19 cellular contexts compared by ENCODE assay signal in genomic region chr4:111945014-111945413, GRCh38.
DNase-seq lines count a peak whose midpoint lies in the region; ATAC-seq and TF ChIP-seq lines count a peak whose summit lies in the region.
"Had no signal": no experiment of that assay in that cellular context is flagged by ENCODE, and none has a peak within 500 bp of the region (broad histone marks: within the 10 kb centered on the region; RNA-seq: fewer than 3 reads in every experiment).

No MANE protein-coding gene starts in this region.

- TF ChIP-seq EP300 in Ishikawa (IDR thresholded peaks at IDR 0.05; ENCODE audit: borderline replicate concordance) (no peak), SK-N-SH (IDR thresholded peaks at IDR 0.05; ENCODE audit: borderline replicate concordance in 1 of 2, low read depth in 1 of 2, low read length in 1 of 2) (no peak)

- CTCF ChIA-PET in SK-N-SH (lab: Yijun Ruan, JAX), result interaction anchor here (1.5 kb wide), 1 partner anchor 13 kb away, joined by 3 read pairs; no protein-coding TSS in a partner anchor

- DNase-seq in SK-N-SH (no peak), epithelial cell of esophagus (ENCODE audit: low read depth) (peak; percentile 34), myocyte (ENCODE audit: low read depth) (peak; percentile 55), upper lobe of right lung (no peak), thyroid gland (no peak)
- DNase-seq in central memory CD4-positive, alpha-beta T cell, result no peak
- DNase-seq: activated naive CD4-positive, alpha-beta T cell treated with anti-CD3 and anti-CD28 coated beads, Interleukin-2, amount 10 ng/mL, durations not matched to agents 7 days and 5 days; activated T-cell treated with anti-CD3 and anti-CD28 coated beads, Interleukin-2, amount 50 U/mL, for 72 hours; aorta; colonic mucosa; endodermal cell; kidney; MV-4-11; naive thymus-derived CD4-positive, alpha-beta T cell; NCI-H187 treated with DMSO at 0.1 percent for 48 hours; NK-92 treated with Interleukin-12 subunit alpha and Interleukin-12 subunit beta, amount 100 ng/mL, for 24 hours; right cardiac atrium had no signal

- intact Hi-C loops in upper lobe of right lung (cut with DNase I), result no loop called here
- intact Hi-C loops in thyroid gland (cut with DNase I), result no loop called here

- H2AFZ ChIP-seq in SK-N-SH (ENCODE audit: low read depth), result no peak overlapping the region

- H3K27me3 ChIP-seq in SK-N-SH (ENCODE audit: insufficient read depth) (no peaks in the 10 kb centered on the region), upper lobe of right lung (no peaks in the 10 kb centered on the region), thyroid gland (no peaks in the 10 kb centered on the region)
- H3K27me3 ChIP-seq: colonic mucosa had no signal

- ATAC-seq in HG03342 (IDR thresholded peaks at IDR 0.05; ENCODE audit: unreplicated experiment) (no peak), upper lobe of right lung (no peak)
- ATAC-seq: activated T-cell treated with anti-CD3 and anti-CD28 coated beads, Interleukin-2, amount 50 U/mL, for 72 hours; naive thymus-derived CD4-positive, alpha-beta T cell had no signal

- no peak overlapping the region for H3K9ac ChIP-seq in SK-N-SH

- H3F3A ChIP-seq in SK-N-SH (replicated peaks; ENCODE audit: insufficient read depth), result no peaks in the 10 kb centered on the region

- TF ChIP-seq POLR2A in thyroid gland (IDR thresholded peaks at IDR 0.05), result no peak

- no peak overlapping the region for H3K4me3 ChIP-seq in SK-N-SH (ENCODE audit: low read depth in 2 of 2, low read length in 1 of 2)
- no peak overlapping the region for H3K4me3 ChIP-seq in epithelial cell of esophagus (ENCODE audit: low read length)
- H3K4me3 ChIP-seq in upper lobe of right lung, result no peak overlapping the region
- no peak overlapping the region for H3K4me3 ChIP-seq in thyroid gland (replicated peaks in 1 of 3)
- H3K4me3 ChIP-seq: colonic mucosa had no signal

- TF ChIP-seq CTCF in SK-N-SH (IDR thresholded peaks at IDR 0.05) (no peak), epithelial cell of esophagus (IDR thresholded peaks at IDR 0.05; ENCODE audit: insufficient read depth, low read depth, low read length, missing control alignments) (no peak), upper lobe of right lung (IDR thresholded peaks at IDR 0.05) (no peak), thyroid gland (IDR thresholded peaks at IDR 0.05) (no peak)

- POLR2A ChIA-PET in SK-N-SH (lab: Yijun Ruan, JAX), result no interaction called here

- H3K4me2 ChIP-seq in SK-N-SH, result no peak overlapping the region

- TF ChIP-seq RAD21 in Ishikawa (IDR thresholded peaks at IDR 0.05; ENCODE audit: low read depth) (no peak), SK-N-SH (IDR thresholded peaks at IDR 0.05; ENCODE audit: low read length) (no peak)

- no peaks in the 10 kb centered on the region for H3K9me2 ChIP-seq in SK-N-SH

- H3K9me3 ChIP-seq in SK-N-SH, result no peaks in the 10 kb centered on the region
- H3K9me3 ChIP-seq in upper lobe of right lung, result no peaks in the 10 kb centered on the region
- no peaks in the 10 kb centered on the region for H3K9me3 ChIP-seq in thyroid gland
- H3K9me3 ChIP-seq: colonic mucosa had no signal

- 11% methylated on average over 1 of the region's 1 CpG for WGBS in SK-N-SH (ENCODE audit: low lambda C conversion rate)
- 59 to 68% methylated on average over 1 of the region's 1 CpG for WGBS in thyroid gland, 2 donors

- no peaks in the 10 kb centered on the region for H3K79me2 ChIP-seq in SK-N-SH (ENCODE audit: insufficient read depth)

- H3K36me3 ChIP-seq in SK-N-SH (replicated peaks in 1 of 2; ENCODE audit: control insufficient read depth in 1 of 2, insufficient read depth in 2 of 2, low read length in 1 of 2) (no peaks in the 10 kb centered on the region), upper lobe of right lung (no peaks in the 10 kb centered on the region), thyroid gland (no peaks in the 10 kb centered on the region)
- H3K36me3 ChIP-seq: colonic mucosa had no signal

- H3K27ac ChIP-seq in SK-N-SH (ENCODE audit: low read depth in 2 of 2, low read length in 1 of 2), result no peak overlapping the region
- H3K27ac ChIP-seq in upper lobe of right lung, result no peak overlapping the region
- H3K27ac ChIP-seq in thyroid gland, result no peak overlapping the region
- H3K27ac ChIP-seq: colonic mucosa had no signal

- no peaks in the 10 kb centered on the region for H3K4me1 ChIP-seq in SK-N-SH (ENCODE audit: control insufficient read depth in 1 of 2, insufficient read depth in 2 of 2, low read depth in 1 of 2, low read length in 1 of 2)
- no peaks in the 10 kb centered on the region for H3K4me1 ChIP-seq in upper lobe of right lung
- H3K4me1 ChIP-seq in thyroid gland, result no peaks in the 10 kb centered on the region
- H3K4me1 ChIP-seq: colonic mucosa had no signal

- H4K20me1 ChIP-seq in SK-N-SH (ENCODE audit: insufficient read depth), result no peaks in the 10 kb centered on the region

TF ChIP-seq in Ishikawa, 13 proteins besides CTCF, POLR2A, EP300 and RAD21:
- no peak for TF ChIP-seq FOXM1 (IDR thresholded peaks at IDR 0.05; ENCODE audit: borderline replicate concordance, low read depth)
- TF ChIP-seq REST (IDR thresholded peaks at IDR 0.05; ENCODE audit: low read depth), result peak; percentile 79
TF ChIP-seq in Ishikawa: peak in this region for 1.

TF ChIP-seq in SK-N-SH, 30 proteins besides CTCF, POLR2A, EP300 and RAD21:
- TF ChIP-seq GABPA (IDR thresholded peaks at IDR 0.05; ENCODE audit: low read depth) (no peak), POLR2AphosphoS5 (IDR thresholded peaks at IDR 0.05; ENCODE audit: low read depth, low read length) (no peak), NRF1 (IDR thresholded peaks at IDR 0.05; ENCODE audit: low read depth, low read length) (no peak), GATA2 (CRISPR knock-in tag; IDR thresholded peaks at IDR 0.05) (no peak), NFIC (IDR thresholded peaks at IDR 0.05; ENCODE audit: borderline replicate concordance) (no peak), YY1 (IDR thresholded peaks at IDR 0.05; ENCODE audit: low read depth) (no peak), USF1 (IDR thresholded peaks at IDR 0.05; ENCODE audit: borderline replicate concordance, low read depth) (no peak), REST (IDR thresholded peaks at IDR 0.05; ENCODE audit: low read depth, low read length) (peak; percentile 90)

Comparison
In these comparisons a context has a peak if more than half of its experiments do, and no peak if none do; other contexts are left out.
1. DNase-seq: peak in epithelial cell of esophagus (single experiment) and myocyte (single experiment); none in SK-N-SH (single experiment), central memory CD4-positive, alpha-beta T cell (single experiment), upper lobe of right lung (single experiment) and thyroid gland (0 of 2).